ENCODE assay signal across 6 cellular contexts in the genomic region with DNA sequence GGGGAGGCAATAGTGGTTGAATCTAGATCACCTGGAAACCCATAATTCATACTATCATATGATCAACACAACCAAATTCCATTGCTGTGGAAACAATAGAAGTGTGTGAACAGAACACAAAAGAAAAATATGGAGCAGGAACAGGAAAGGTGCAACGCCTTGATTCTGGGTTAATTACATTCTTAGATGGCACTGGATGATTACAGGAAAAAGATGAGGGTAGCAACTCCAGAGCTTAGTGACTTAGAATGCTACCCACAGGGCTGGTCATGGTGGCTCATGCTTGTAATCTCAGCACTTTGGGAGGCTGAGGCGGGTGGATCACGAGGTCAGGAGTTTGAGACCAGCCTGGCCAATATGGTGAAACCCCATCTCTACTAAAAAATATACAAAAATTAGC. TPM values are rescaled to one million over a fixed set of nuclear protein-coding genes. Genes with fewer than 3 reads are reported as not detected.
"Had no signal": no experiment of that assay in that cellular context is flagged by ENCODE, and none has a peak within 500 bp of the region (broad histone marks: within the 10 kb centered on the region; RNA-seq: fewer than 3 reads in every experiment).

No MANE protein-coding gene starts in this region.

RNA-seq across cellular contexts. Expression of a gene that starts 19.6 kb away (rescaled TPM):
- total RNA-seq: HepG2, HT-29, HT1080, IMR-90, K562 had no signal
- polyA plus RNA-seq: HepG2, IgD-negative memory B cell, IMR-90, K562 had no signal
